ENCODE assay signal across 1 cellular context in genomic region chr20:4673371-4674001, GRCh38.
A peak's percentile ranks its signal among the peaks of the same experiment; 100 is the strongest.
TF ChIP-seq lines count a peak whose summit lies in the region.

No MANE protein-coding gene starts in this region.

TF ChIP-seq in K562, 482 proteins besides CTCF, POLR2A, EP300 and RAD21 (continued from another document and continues in another):
- TF ChIP-seq ZBTB40 (IDR thresholded peaks at IDR 0.05) (0 out of 2 replicates have a peak, but pooled peaks have one; percentile 14), ZBTB40 (CRISPR knock-in tag; IDR thresholded peaks at IDR 0.05) (no peak), TRIM24 (IDR thresholded peaks at IDR 0.05) (peak; percentile 88 to 91), NCOR1 (IDR thresholded peaks at IDR 0.05) (peak; percentile 94), BRD9 (IDR thresholded peaks at IDR 0.05; ENCODE audit: low read depth, partially characterized antibody) (peak; percentile 87), MAX (CRISPR knock-in tag; IDR thresholded peaks at IDR 0.05) (peak; percentile 68), L3MBTL2 (IDR thresholded peaks at IDR 0.05) (peak; percentile 43; the same call in 1 of the 2 replicates), NBN (IDR thresholded peaks at IDR 0.05; ENCODE audit: low read depth) (peak; percentile 43; the same call in 1 of the 2 replicates), CXXC5 (CRISPR knock-in tag; IDR thresholded peaks at IDR 0.05) (peak; percentile 70), ZNF282 (CRISPR knock-in tag; IDR thresholded peaks at IDR 0.05) (no peak), STAT5A (IDR thresholded peaks at IDR 0.05; ENCODE audit: borderline replicate concordance, low read length) (peak; percentile 86), FOXP4 (CRISPR knock-in tag; IDR thresholded peaks at IDR 0.05; ENCODE audit: borderline replicate concordance) (no peak), TBL1XR1 (IDR thresholded peaks at IDR 0.05; ENCODE audit: low read length in 2 of 2) (peak; percentile 73 to 81; a peak in 3 of 4 replicates), ZNF592 (IDR thresholded peaks at IDR 0.05) (peak; percentile 42; the same call in 1 of the 2 replicates), ZKSCAN1 (IDR thresholded peaks at IDR 0.05; ENCODE audit: low read depth, low read length) (0 out of 2 replicates have a peak, but pooled peaks have one; percentile 19), ZFX (CRISPR knock-in tag; IDR thresholded peaks at IDR 0.05) (0 out of 2 replicates have a peak, but pooled peaks have one; percentile 22), SPI1 (IDR thresholded peaks at IDR 0.05; ENCODE audit: borderline replicate concordance, low read depth, low read length) (peak; percentile 37; the same call in 1 of the 2 replicates), EHMT2 (IDR thresholded peaks at IDR 0.05) (peak; percentile 68; the same call in 1 of the 2 replicates), TAL1 (IDR thresholded peaks at IDR 0.05) (peak; percentile 94), HMBOX1 (IDR thresholded peaks at IDR 0.05) (peak; percentile 100), KHSRP (IDR thresholded peaks at IDR 0.05) (no peak), SMARCE1 (IDR thresholded peaks at IDR 0.05) (peak; percentile 67; the same call in 1 of the 2 replicates), CBX1 (IDR thresholded peaks at IDR 0.05; ENCODE audit: low read depth) (no peak), ETV5 (CRISPR knock-in tag; IDR thresholded peaks at IDR 0.05; ENCODE audit: low read depth) (peak; percentile 87), BHLHE40 (IDR thresholded peaks at IDR 0.05; ENCODE audit: low read length) (peak; percentile 90), E2F6 (IDR thresholded peaks at IDR 0.05; ENCODE audit: borderline replicate concordance in 1 of 2, extremely low read depth in 1 of 2, insufficient read depth in 1 of 2, insufficient read length in 1 of 2, low read depth in 1 of 2, low read length in 1 of 2, poor library complexity in 1 of 2, severe bottlenecking in 1 of 2) (peak in 1 of 2 experiments; percentile 8), ZNF124 (CRISPR knock-in tag; IDR thresholded peaks at IDR 0.05) (no peak), CBFA2T3 (IDR thresholded peaks at IDR 0.05) (peak; percentile 97), KDM2B (CRISPR knock-in tag; IDR thresholded peaks at IDR 0.05) (no peak), RFX1 (IDR thresholded peaks at IDR 0.05) (peak; percentile 48; the same call in 1 of the 2 replicates), MEIS2 (IDR thresholded peaks at IDR 0.05; ENCODE audit: partially characterized antibody) (peak; percentile 5), FOSL1 (tag; conservative IDR thresholded peaks at IDR 0.05) (peak; percentile 21; the same call in 1 of the 2 replicates), SMARCA4 (IDR thresholded peaks at IDR 0.05) (peak; percentile 87), GATA2 (CRISPR knock-in tag; IDR thresholded peaks at IDR 0.05) (peak; percentile 83), HOXB6 (CRISPR knock-in tag; IDR thresholded peaks at IDR 0.05; ENCODE audit: borderline replicate concordance) (no peak), KLF16 (IDR thresholded peaks at IDR 0.05) (peak; percentile 89), PHB2 (IDR thresholded peaks at IDR 0.05; ENCODE audit: low read depth) (peak; percentile 67; the same call in 1 of the 2 replicates), GATAD2B (IDR thresholded peaks at IDR 0.05; ENCODE audit: borderline replicate concordance) (0 out of 2 replicates have a peak, but pooled peaks have one; percentile 49), GATAD2A (IDR thresholded peaks at IDR 0.05) (0 out of 2 replicates have a peak, but pooled peaks have one; percentile 20), DACH1 (IDR thresholded peaks at IDR 0.05; ENCODE audit: partially characterized antibody) (no peak), ARHGAP35 (IDR thresholded peaks at IDR 0.05; ENCODE audit: partially characterized antibody) (no peak), ZNF316 (IDR thresholded peaks at IDR 0.05) (no peak), HES1 (IDR thresholded peaks at IDR 0.05; ENCODE audit: low read depth) (peak; percentile 72), CEBPB (tag; IDR thresholded peaks at IDR 0.05) (no peak), ZNF395 (CRISPR knock-in tag; IDR thresholded peaks at IDR 0.05) (no peak), TARDBP (IDR thresholded peaks at IDR 0.05) (no peak), ARID1B (IDR thresholded peaks at IDR 0.05) (peak; percentile 95), NCOA1 (IDR thresholded peaks at IDR 0.05; ENCODE audit: low read depth) (peak; percentile 42; the same call in 1 of the 2 replicates), ZNF644 (tag; IDR thresholded peaks at IDR 0.05; ENCODE audit: low read depth) (no peak)
